1 cellular context compared by ENCODE assay signal in genomic region chr7:106704000-106704840, GRCh38.
TF ChIP-seq lines count a peak whose summit lies in the region.

No MANE protein-coding gene starts in this region.

TF ChIP-seq in HCT116, 20 proteins besides CTCF, POLR2A, EP300 and RAD21 (continued from another document):
- TF ChIP-seq MAX (IDR thresholded peaks at IDR 0.05) = no peak
- no peak for TF ChIP-seq SRF (IDR thresholded peaks at IDR 0.05; ENCODE audit: low read depth)
- no peak for TF ChIP-seq EGR1 (IDR thresholded peaks at IDR 0.05; ENCODE audit: low read depth)
- TF ChIP-seq ZBTB33 (IDR thresholded peaks at IDR 0.05; ENCODE audit: extremely low read depth, insufficient replicate concordance, low read length) = no peak
- TF ChIP-seq POLR2AphosphoS5 (IDR thresholded peaks at IDR 0.05; ENCODE audit: low read depth, low read length) = no peak
- no peak for TF ChIP-seq YY1 (IDR thresholded peaks at IDR 0.05; ENCODE audit: extremely low read depth, insufficient replicate concordance, low read depth, low read length)
- TF ChIP-seq EZH2phosphoT487 (IDR thresholded peaks at IDR 0.05; ENCODE audit: borderline replicate concordance) = no peak
- TF ChIP-seq SP1 (IDR thresholded peaks at IDR 0.05; ENCODE audit: low read depth) = no peak
- TF ChIP-seq REST (IDR thresholded peaks at IDR 0.05; ENCODE audit: low read depth) = no peak
- no peak for TF ChIP-seq ZNF274 (IDR thresholded peaks at IDR 0.05; ENCODE audit: low read depth, low read length)
